In the genomic region with DNA sequence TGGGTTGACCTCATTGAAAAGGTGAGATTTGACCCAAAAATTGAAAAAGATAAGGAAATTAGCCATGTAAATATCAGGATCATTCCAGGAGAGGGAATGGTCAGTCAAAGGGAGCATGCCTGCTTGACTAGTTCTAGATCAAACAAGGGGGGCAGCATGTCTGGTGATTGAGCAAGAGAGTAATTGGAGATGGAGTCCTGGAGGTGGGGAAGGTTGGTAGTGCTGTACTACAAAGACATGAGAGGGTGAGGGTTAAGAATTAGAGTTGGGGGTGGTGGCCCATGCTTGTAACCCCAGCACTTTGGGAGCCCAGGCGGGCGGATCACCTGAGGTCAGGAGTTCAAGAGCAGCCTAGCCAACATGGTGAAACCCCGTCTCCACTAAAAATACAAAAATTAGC, we compare ENCODE assay signal across 13 cellular contexts. TPM values are rescaled to one million over a fixed set of nuclear protein-coding genes. Genes with fewer than 3 reads are reported as not detected.
A peak's percentile ranks its signal among the peaks of the same experiment; 100 is the strongest.
DNase-seq lines count a peak whose midpoint lies in the region; ATAC-seq, FAIRE-seq and TF ChIP-seq lines count a peak whose summit lies in the region.
"Had no signal": no experiment of that assay in that cellular context is flagged by ENCODE, and none has a peak within 500 bp of the region (broad histone marks: within the 10 kb centered on the region; RNA-seq: fewer than 3 reads in every experiment).

No MANE protein-coding gene starts in this region.

- H3K9me3 ChIP-seq in neural progenitor cell (ENCODE audit: low read depth) (no peaks in the 10 kb centered on the region), colonic mucosa (no peaks in the 10 kb centered on the region)

- no peak for TF ChIP-seq CTCF in bronchial epithelial cell (IDR thresholded peaks at IDR 0.05; ENCODE audit: insufficient read depth, low read length, severe bottlenecking)
- no peak for TF ChIP-seq CTCF in neural progenitor cell (IDR thresholded peaks at IDR 0.05)
- TF ChIP-seq CTCF in colonic mucosa (IDR thresholded peaks at IDR 0.05) = no peak

- H3K27me3 ChIP-seq in bronchial epithelial cell (ENCODE audit: control insufficient read depth, insufficient read depth, low read length) (no peaks in the 10 kb centered on the region), neural progenitor cell (no peaks in the 10 kb centered on the region), colonic mucosa (no peaks in the 10 kb centered on the region)

- peaks cover 43% of the 10 kb centered on the region for H3K4me1 Mint-ChIP-seq in activated CD8-positive, alpha-beta memory T cell treated with anti-CD3 and anti-CD28 coated beads, Interleukin-2, amount 10 ng/mL, durations not matched to agents 7 days and 5 days
- peaks cover 25% of the 10 kb centered on the region for H3K4me1 Mint-ChIP-seq in neural progenitor cell

- H3K36me3 Mint-ChIP-seq in activated CD8-positive, alpha-beta memory T cell treated with anti-CD3 and anti-CD28 coated beads, Interleukin-2, amount 10 ng/mL, durations not matched to agents 7 days and 5 days = peaks cover 15% of the 10 kb centered on the region
- peaks cover 2% of the 10 kb centered on the region for H3K36me3 Mint-ChIP-seq in neural progenitor cell

- no peak for TF ChIP-seq RAD21 in Ishikawa (IDR thresholded peaks at IDR 0.05; ENCODE audit: low read depth)

- H3K27ac Mint-ChIP-seq in activated CD8-positive, alpha-beta memory T cell treated with anti-CD3 and anti-CD28 coated beads, Interleukin-2, amount 10 ng/mL, durations not matched to agents 7 days and 5 days = no peak overlapping the region
- H3K27ac Mint-ChIP-seq in neural progenitor cell = no peak overlapping the region

- no peak for ATAC-seq in activated CD8-positive, alpha-beta memory T cell treated with anti-CD3 and anti-CD28 coated beads, Interleukin-2, amount 10 ng/mL, durations not matched to agents 7 days and 5 days
- ATAC-seq in GM19455 (IDR thresholded peaks at IDR 0.05; ENCODE audit: unreplicated experiment) = no peak
- ATAC-seq: left ventricle myocardium superior had no signal

- no peak overlapping the region for H3K27ac ChIP-seq in neural progenitor cell
- H3K27ac ChIP-seq in colonic mucosa = no peak overlapping the region

- H3K36me3 ChIP-seq in bronchial epithelial cell (ENCODE audit: control insufficient read depth, insufficient read depth, low read length) (peaks cover 3% of the 10 kb centered on the region), neural progenitor cell (no peaks in the 10 kb centered on the region), colonic mucosa (no peaks in the 10 kb centered on the region)

- H3K4me2 ChIP-seq in neural progenitor cell = peak overlapping the region; percentile 87

- no peaks in the 10 kb centered on the region for H3K27me3 Mint-ChIP-seq in activated CD8-positive, alpha-beta memory T cell treated with anti-CD3 and anti-CD28 coated beads, Interleukin-2, amount 10 ng/mL, durations not matched to agents 7 days and 5 days
- H3K27me3 Mint-ChIP-seq in neural progenitor cell (ENCODE audit: insufficient read depth, low read depth) = no peaks in the 10 kb centered on the region

- H3K4me3 ChIP-seq in bronchial epithelial cell (ENCODE audit: low read depth, low read length) = no peak overlapping the region
- peak overlapping the region; percentile 88 for H3K4me3 ChIP-seq in neural progenitor cell
- no peak overlapping the region for H3K4me3 ChIP-seq in colonic mucosa

- peak overlapping the region; percentile 13 for H3K4me3 Mint-ChIP-seq in activated CD8-positive, alpha-beta memory T cell treated with anti-CD3 and anti-CD28 coated beads, Interleukin-2, amount 10 ng/mL, durations not matched to agents 7 days and 5 days
- H3K4me3 Mint-ChIP-seq in neural progenitor cell = peak overlapping the region; percentile 100

- H3K79me2 ChIP-seq in neural progenitor cell (ENCODE audit: low read depth) = peaks cover 94% of the 10 kb centered on the region

- H3K4me1 ChIP-seq in neural progenitor cell (peaks cover 15% of the 10 kb centered on the region), colonic mucosa (peaks cover 7% of the 10 kb centered on the region)

- peaks cover 12% of the 10 kb centered on the region for H3F3A ChIP-seq in neural progenitor cell (ENCODE audit: low read depth)

- TF ChIP-seq EP300 in Ishikawa (IDR thresholded peaks at IDR 0.05; ENCODE audit: borderline replicate concordance) = no peak

- H4K20me1 ChIP-seq in neural progenitor cell (ENCODE audit: low read depth) = peaks cover 14% of the 10 kb centered on the region

- H3K9me3 Mint-ChIP-seq in activated CD8-positive, alpha-beta memory T cell treated with anti-CD3 and anti-CD28 coated beads, Interleukin-2, amount 10 ng/mL, durations not matched to agents 7 days and 5 days (ENCODE audit: low read depth) = no peaks in the 10 kb centered on the region
- no peaks in the 10 kb centered on the region for H3K9me3 Mint-ChIP-seq in neural progenitor cell

- intact Hi-C loops in colonic mucosa (cut with DNase I) = loop anchor here (10.0 kb wide), 1 partner anchor 152 kb away; the partner anchor contains the start of genes EIF5B and TXNDC9

- H2AFZ ChIP-seq in neural progenitor cell (replicated peaks) = no peak overlapping the region

- CTCF ChIA-PET in activated CD8-positive, alpha-beta memory T cell treated with anti-CD3 and anti-CD28 coated beads, Interleukin-2, amount 10 ng/mL, durations not matched to agents 7 days and 5 days (lab: Charles Lee) = no interaction called here

- no peak for FAIRE-seq in bronchial epithelial cell (lab: Jason Lieb, UNC)
- FAIRE-seq: endometrium, RCC 7860, TTC549 had no signal

- no peak for DNase-seq in activated CD8-positive, alpha-beta memory T cell treated with anti-CD3 and anti-CD28 coated beads, Interleukin-2, amount 10 ng/mL, durations not matched to agents 7 days and 5 days
- no peak for DNase-seq in activated CD8-positive, alpha-beta memory T cell treated with anti-CD3 and anti-CD28 coated beads, Interleukin-2, amount 50 U/mL, for 48 hours
- DNase-seq in bronchial epithelial cell (ENCODE audit: low read depth) (peak; percentile 17), neural progenitor cell (ENCODE audit: low spot score) (no peak), epidermal melanocyte (ENCODE audit: insufficient read length, low spot score) (no peak), colonic mucosa (no peak)
- DNase-seq: AML-193, left ventricle myocardium superior had no signal

- H3K9ac ChIP-seq in neural progenitor cell (no peak overlapping the region), colonic mucosa (ENCODE audit: low read depth in 2 of 2, low read length in 2 of 2) (no peak overlapping the region)

TF ChIP-seq in Ishikawa, 13 proteins besides CTCF, POLR2A, EP300 and RAD21:
- TF ChIP-seq CEBPB (IDR thresholded peaks at IDR 0.05) = peak; percentile 75
- no peak for TF ChIP-seq YY1 (IDR thresholded peaks at IDR 0.05; ENCODE audit: low read depth)

RNA-seq across cellular contexts. Expression of gene MRPL30, which starts 2.0 kb away (rescaled TPM):
- 10 to 100 TPM; 24.4 to 26.2 TPM for total RNA-seq in activated CD8-positive, alpha-beta memory T cell treated with anti-CD3 and anti-CD28 coated beads, Interleukin-2, amount 10 ng/mL, durations not matched to agents 7 days and 5 days
- total RNA-seq in bronchial epithelial cell = 21.5 and 22.6 TPM in 2 replicates
- total RNA-seq in neural progenitor cell (ENCODE audit: low replicate concordance) = 67.9 and 110 TPM in 2 replicates
- 10 to 100 TPM; 25.9 to 26.9 TPM for total RNA-seq in colonic mucosa

RNA-seq across cellular contexts. Expression of gene MITD1, which starts 2.2 kb away (rescaled TPM):
- total RNA-seq in activated CD8-positive, alpha-beta memory T cell treated with anti-CD3 and anti-CD28 coated beads, Interleukin-2, amount 10 ng/mL, durations not matched to agents 7 days and 5 days = 10 to 100 TPM; 57.4 to 63.1 TPM
- 17.9 and 32.0 TPM in 2 replicates for total RNA-seq in bronchial epithelial cell
- total RNA-seq in neural progenitor cell (ENCODE audit: low replicate concordance) = 51.6 and 82.3 TPM in 2 replicates
- 10 to 100 TPM; 24.6 to 25.3 TPM for total RNA-seq in colonic mucosa

RNA-seq across cellular contexts. Expression of gene LIPT1, which starts 28.3 kb away (rescaled TPM):
- 1 to 10 TPM; 5.3 to 7.2 TPM for total RNA-seq in activated CD8-positive, alpha-beta memory T cell treated with anti-CD3 and anti-CD28 coated beads, Interleukin-2, amount 10 ng/mL, durations not matched to agents 7 days and 5 days
- total RNA-seq in bronchial epithelial cell (4.2 and 4.5 TPM in 2 replicates), neural progenitor cell (ENCODE audit: low replicate concordance) (9.1 and 9.6 TPM in 2 replicates), colonic mucosa (1 to 10 TPM; 6.2 to 6.3 TPM)

RNA-seq across cellular contexts. Expression of gene TSGA10, which starts 28.3 kb away (rescaled TPM):
- total RNA-seq in activated CD8-positive, alpha-beta memory T cell treated with anti-CD3 and anti-CD28 coated beads, Interleukin-2, amount 10 ng/mL, durations not matched to agents 7 days and 5 days = 1 to 10 TPM; 5.0 to 7.2 TPM
- 3.4 and 8.4 TPM in 2 replicates for total RNA-seq in bronchial epithelial cell
- 5.8 and 6.6 TPM in 2 replicates for total RNA-seq in neural progenitor cell (ENCODE audit: low replicate concordance)
- total RNA-seq in colonic mucosa = 1 to 10 TPM; 6.1 to 6.6 TPM

RNA-seq across cellular contexts. Expression of gene C2orf15, which starts 41.5 kb away (rescaled TPM):
- under 1 TPM; 0.47 to 0.58 TPM for total RNA-seq in activated CD8-positive, alpha-beta memory T cell treated with anti-CD3 and anti-CD28 coated beads, Interleukin-2, amount 10 ng/mL, durations not matched to agents 7 days and 5 days
- total RNA-seq in bronchial epithelial cell (0.90 and 1.1 TPM in 2 replicates), neural progenitor cell (ENCODE audit: low replicate concordance) (5.6 and 5.8 TPM in 2 replicates), colonic mucosa (1 to 10 TPM; 3.1 to 3.6 TPM)
